In the genomic region with DNA sequence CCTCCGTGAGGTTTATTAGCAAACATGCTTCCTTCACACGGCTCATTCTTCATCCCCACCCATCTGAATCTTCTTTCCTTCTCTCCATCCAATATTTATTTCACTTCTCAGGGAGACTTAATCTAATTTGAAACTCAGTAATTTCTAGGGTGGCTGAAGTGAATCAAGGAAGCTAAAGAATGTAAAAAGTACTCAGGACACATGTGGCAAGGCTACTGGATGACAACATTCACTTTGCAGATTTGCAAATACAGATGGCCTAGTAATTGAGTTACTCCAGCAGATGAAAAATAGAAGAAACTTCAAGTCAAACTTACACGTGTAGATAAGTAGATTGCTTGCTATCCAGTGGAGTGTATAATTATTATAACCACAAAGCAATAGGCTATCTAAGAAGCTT, we compare ENCODE assay signal across 24 cellular contexts. TPM values are rescaled to one million over a fixed set of nuclear protein-coding genes. Genes with fewer than 3 reads are reported as not detected.
"Had no signal": no experiment of that assay in that cellular context is flagged by ENCODE, and none has a peak within 500 bp of the region (broad histone marks: within the 10 kb centered on the region; RNA-seq: fewer than 3 reads in every experiment).

No MANE protein-coding gene starts in this region.

- H3K4me1 ChIP-seq: colonic mucosa, esophagus squamous epithelium, heart right ventricle, left lung, lower lobe of right lung had no signal

- H3K27ac ChIP-seq: colonic mucosa, epithelial cell of prostate, esophagus squamous epithelium, gastrocnemius medialis, heart right ventricle, left lung, lower lobe of right lung had no signal

- H3K36me3 ChIP-seq: colonic mucosa, esophagus squamous epithelium, gastrocnemius medialis, heart right ventricle, left lung, lower lobe of right lung had no signal

- DNase-seq: colonic mucosa; cortex of kidney; effector CD8-positive, alpha-beta T cell; effector memory CD8-positive, alpha-beta T cell; endodermal cell; erythroblast; esophagus squamous epithelium; foreskin fibroblast; foreskin melanocyte; gastrocnemius medialis; glutamatergic neuron; head of caudate nucleus; heart right ventricle; hippocampal formation; left cardiac atrium; left lung; left ventricle myocardium superior; lower lobe of right lung; mesenchymal stem cell; mucosa of descending colon; naive B cell had no signal

- H3K4me3 ChIP-seq: colonic mucosa, esophagus squamous epithelium, gastrocnemius medialis, heart right ventricle, left lung, lower lobe of right lung, mucosa of descending colon had no signal

- ATAC-seq: effector memory CD8-positive, alpha-beta T cell; esophagus mucosa; gastrocnemius medialis; heart right ventricle; left cardiac atrium; left lung; left ventricle myocardium superior; lower lobe of right lung; mucosa of descending colon had no signal

- H3K9me3 ChIP-seq: colonic mucosa, esophagus squamous epithelium, gastrocnemius medialis, heart right ventricle, left lung, lower lobe of right lung, mucosa of descending colon had no signal

- H3K27me3 ChIP-seq: colonic mucosa, gastrocnemius medialis, heart right ventricle, left lung had no signal

RNA-seq across cellular contexts. Expression of a gene that starts 15.4 kb away (rescaled TPM):
- total RNA-seq: colonic mucosa, endodermal cell, esophagus mucosa, esophagus squamous epithelium, left lung, lower lobe of right lung, mesenteric fat pad had no signal
